8 cellular contexts compared by ENCODE assay signal in genomic region chr15:98651581-98652220, GRCh38.
DNase-seq lines count a peak whose midpoint lies in the region; ATAC-seq and TF ChIP-seq lines count a peak whose summit lies in the region.

No MANE protein-coding gene starts in this region.

- H3K9me3 ChIP-seq in Loucy (ENCODE audit: insufficient read depth, low read depth, low read length), result no peaks in the 10 kb centered on the region
- no peaks in the 10 kb centered on the region for H3K9me3 ChIP-seq in muscle layer of duodenum (ENCODE audit: control insufficient read depth in 1 of 2, low read length in 2 of 2)

- peak overlapping the region; percentile 71 for H3K9ac ChIP-seq in Loucy (ENCODE audit: low read depth, low read length, poor library complexity, severe bottlenecking)

- H4K20me1 ChIP-seq in Loucy (ENCODE audit: insufficient read depth, low read length, poor library complexity, severe bottlenecking), result peaks cover 57% of the 10 kb centered on the region

- H3K79me2 ChIP-seq in Loucy (ENCODE audit: insufficient read depth, low read length), result peaks cover 74% of the 10 kb centered on the region

- H3K4me1 ChIP-seq in Loucy (ENCODE audit: insufficient read depth, low read length, poor library complexity, severe bottlenecking) (peaks cover 48% of the 10 kb centered on the region), muscle layer of duodenum (ENCODE audit: control insufficient read depth in 1 of 2, insufficient read depth in 2 of 2, low read length in 2 of 2) (peaks cover 0 to 22% of the 10 kb centered on the region in 2 donors)

- H3K27ac ChIP-seq in cingulate gyrus (ENCODE audit: low read depth, low read length) (peak overlapping the region; percentile 29), muscle layer of duodenum (ENCODE audit: low read length) (peak overlapping the region; percentile 76)

- ATAC-seq in GM21360 (IDR thresholded peaks at IDR 0.05; ENCODE audit: unreplicated experiment), result no peak
- ATAC-seq in GM21423 (IDR thresholded peaks at IDR 0.05; ENCODE audit: unreplicated experiment), result no peak

- H2AFZ ChIP-seq in Loucy (ENCODE audit: low read length), result no peak overlapping the region

- TF ChIP-seq CTCF in AG09309 (IDR thresholded peaks at IDR 0.05; ENCODE audit: control insufficient read depth, insufficient read depth, low read depth, low read length, missing control alignments), result no peak
- TF ChIP-seq CTCF in Loucy (conservative IDR thresholded peaks at IDR 0.05; ENCODE audit: low read length), result no peak

- H3K4me2 ChIP-seq in Loucy (ENCODE audit: low read depth, low read length, poor library complexity, severe bottlenecking), result peak overlapping the region; percentile 89

- DNase-seq in AG09309 (ENCODE audit: low read depth) (no peak), Kasumi-1 (lab: John Stamatoyannopoulos, UW) (no peak)
- no peak for DNase-seq in effector CD4-positive, alpha-beta T cell

- H3K4me3 ChIP-seq in AG09309 (ENCODE audit: control insufficient read depth, low read depth, low read length) (peak overlapping the region; percentile 99), Loucy (ENCODE audit: low read length, poor library complexity, severe bottlenecking) (peak overlapping the region; percentile 73), muscle layer of duodenum (ENCODE audit: low read depth in 1 of 2, low read length in 2 of 2) (peak overlapping the region; percentile 81 to 90)

- no peaks in the 10 kb centered on the region for H3F3A ChIP-seq in Loucy (ENCODE audit: low read depth)

- H3K36me3 ChIP-seq in Loucy (ENCODE audit: insufficient read depth, low read length) (no peaks in the 10 kb centered on the region), muscle layer of duodenum (ENCODE audit: control insufficient read depth in 1 of 2, insufficient read depth in 2 of 2, low read length in 2 of 2) (no peaks in the 10 kb centered on the region)

- peaks cover 1% of the 10 kb centered on the region for H3K27me3 ChIP-seq in Loucy (ENCODE audit: insufficient read depth, low read length, poor library complexity, severe bottlenecking)
- H3K27me3 ChIP-seq in muscle layer of duodenum (ENCODE audit: low read depth, low read length), result peaks cover 3% of the 10 kb centered on the region

- no peaks in the 10 kb centered on the region for H3K9me2 ChIP-seq in Loucy (replicated peaks; ENCODE audit: low read depth, low read length)
